ENCODE assay signal across 8 cellular contexts in genomic region chr1:181091322-181092040, GRCh38. TPM values are rescaled to one million over a fixed set of nuclear protein-coding genes. Genes with fewer than 3 reads are reported as not detected.
DNase-seq lines count a peak whose midpoint lies in the region; ATAC-seq, FAIRE-seq and TF ChIP-seq lines count a peak whose summit lies in the region.

No MANE protein-coding gene starts in this region.

- peak overlapping the region in 9 of 10 donors; percentile 8 to 98 (median 93) for H3K27ac Mint-ChIP-seq in naive thymus-derived CD8-positive, alpha-beta T cell

- H3K27me3 ChIP-seq in BLaER1 (no peaks in the 10 kb centered on the region), KMS-11 (ENCODE audit: insufficient read depth, low read depth) (no peaks in the 10 kb centered on the region), bronchial epithelial cell (ENCODE audit: control insufficient read depth, insufficient read depth, low read length) (no peaks in the 10 kb centered on the region), tibial nerve (no peaks in the 10 kb centered on the region)

- peaks cover 34% of the 10 kb centered on the region for H3K79me2 ChIP-seq in KMS-11 (ENCODE audit: insufficient read depth, low read depth)

- peaks cover 0 to 11% (median 3%) of the 10 kb centered on the region in 3 donors for H3K36me3 Mint-ChIP-seq in naive thymus-derived CD8-positive, alpha-beta T cell

- no peaks in the 10 kb centered on the region for H3K27me3 Mint-ChIP-seq in naive thymus-derived CD8-positive, alpha-beta T cell

- FAIRE-seq in bronchial epithelial cell (lab: Jason Lieb, UNC), result no peak
- FAIRE-seq in D721Med (lab: Jason Lieb, UNC), result no peak

- peaks cover 58% of the 10 kb centered on the region for H3K4me1 ChIP-seq in BLaER1
- H3K4me1 ChIP-seq in KMS-11 (ENCODE audit: low read depth, poor library complexity, severe bottlenecking), result peaks cover 20% of the 10 kb centered on the region
- peaks cover 0 to 66% (median 22%) of the 10 kb centered on the region in 4 donors for H3K4me1 ChIP-seq in tibial nerve

- no peak for DNase-seq in bronchial epithelial cell (ENCODE audit: low read depth)
- no peak for DNase-seq in naive thymus-derived CD8-positive, alpha-beta T cell
- no peak for DNase-seq in tibial nerve (ENCODE audit: low spot score in 2 of 2)
- no peak for DNase-seq in hepatic stellate cell (ENCODE audit: low spot score)
- DNase-seq in NCI-H774 (lab: John Stamatoyannopoulos, UW), result no peak
- no peak for DNase-seq in D721Med (ENCODE audit: insufficient read length, low spot score)

- H3K4me1 Mint-ChIP-seq in naive thymus-derived CD8-positive, alpha-beta T cell, result peaks cover 26 to 65% (median 50%) of the 10 kb centered on the region in 4 donors

- peak overlapping the region in 8 of 10 donors; percentile 32 to 99 (median 97) for H3K4me3 Mint-ChIP-seq in naive thymus-derived CD8-positive, alpha-beta T cell

- H3K4me2 ChIP-seq in BLaER1 (peak overlapping the region; percentile 86), KMS-11 (peak overlapping the region; percentile 85)

- H4K20me1 ChIP-seq in BLaER1, result peaks cover 78% of the 10 kb centered on the region
- peaks cover 20% of the 10 kb centered on the region for H4K20me1 ChIP-seq in KMS-11 (ENCODE audit: insufficient read depth)

- H3K4me3 ChIP-seq in BLaER1 (peak overlapping the region; percentile 90), KMS-11 (IDR thresholded peaks at IDR 0.05; ENCODE audit: insufficient read depth, low read depth, low read length) (no peak overlapping the region), bronchial epithelial cell (ENCODE audit: low read depth, low read length) (peak overlapping the region; percentile 84), tibial nerve (peak overlapping the region in 2 of 4 donors; percentile 75 to 85)

- peaks cover 19% of the 10 kb centered on the region; the same call in 1 of the 2 replicates for H3K36me3 ChIP-seq in BLaER1
- no peaks in the 10 kb centered on the region for H3K36me3 ChIP-seq in KMS-11 (ENCODE audit: insufficient read depth)
- H3K36me3 ChIP-seq in bronchial epithelial cell (ENCODE audit: control insufficient read depth, insufficient read depth, low read length), result peaks cover 5% of the 10 kb centered on the region
- peaks cover 0 to 4% (median 0%) of the 10 kb centered on the region in 3 donors for H3K36me3 ChIP-seq in tibial nerve

- no peaks in the 10 kb centered on the region for H3K9me3 Mint-ChIP-seq in naive thymus-derived CD8-positive, alpha-beta T cell

- POLR2A ChIA-PET in naive thymus-derived CD8-positive, alpha-beta T cell (lab: Charles Lee), result interaction anchor here (1.1 to 8.8 kb wide), 10 partner anchors 11 to 72 kb away, joined by 3 to 239 read pairs (median 20); partner anchors contain the start of genes MR1 and STX6

- 83 to 88% methylated on average over 8 of the region's 8 CpGs for WGBS in tibial nerve, 2 donors

- H3K9ac ChIP-seq in BLaER1 (0 out of 2 replicates have a peak overlapping the region, but pooled peaks have one; percentile 2), KMS-11 (no peak overlapping the region)

- no peak for TF ChIP-seq POLR2A in tibial nerve (IDR thresholded peaks at IDR 0.05)

- H3K9me3 ChIP-seq in BLaER1, result no peaks in the 10 kb centered on the region
- no peaks in the 10 kb centered on the region for H3K9me3 ChIP-seq in tibial nerve

- H3K27ac ChIP-seq in BLaER1 (no peak overlapping the region), KMS-11 (peak overlapping the region; percentile 49; the same call in 1 of the 2 replicates), tibial nerve (peak overlapping the region in 2 of 4 donors; percentile 88 to 90)

- TF ChIP-seq CTCF in KMS-11 (conservative IDR thresholded peaks at IDR 0.05; ENCODE audit: low read depth, low read length) (no peak), bronchial epithelial cell (IDR thresholded peaks at IDR 0.05; ENCODE audit: insufficient read depth, low read length, severe bottlenecking) (no peak), tibial nerve (IDR thresholded peaks at IDR 0.05) (no peak), D721Med (IDR thresholded peaks at IDR 0.05; ENCODE audit: insufficient read depth, missing control alignments) (no peak)

- no peak for ATAC-seq in naive thymus-derived CD8-positive, alpha-beta T cell

- H2AFZ ChIP-seq in KMS-11 (ENCODE audit: low read depth), result no peak overlapping the region

- TF ChIP-seq EP300 in tibial nerve (IDR thresholded peaks at IDR 0.05), result no peak

RNA-seq across cellular contexts. Expression of gene IER5, which starts 3.0 kb away (rescaled TPM):
- 47.7 and 65.3 TPM in 2 replicates for total RNA-seq in bronchial epithelial cell
- 10 to 100 TPM; 18.7 to 19.6 TPM for total RNA-seq in naive thymus-derived CD8-positive, alpha-beta T cell
- 1 to 10 TPM; 2.5 to 9.4 (median 8.3) TPM for polyA plus RNA-seq in naive thymus-derived CD8-positive, alpha-beta T cell
- total RNA-seq in tibial nerve, result 10 to 100 TPM in 3 of 4 donors, 1 to 10 TPM in 1; 8.1 to 16.3 (median 13.1) TPM

RNA-seq across cellular contexts. Expression of gene MR1, which starts 57.7 kb away (rescaled TPM):
- 14.7 and 23.8 TPM in 2 replicates for total RNA-seq in bronchial epithelial cell
- 10 to 100 TPM; 26.5 to 28.8 TPM for total RNA-seq in naive thymus-derived CD8-positive, alpha-beta T cell
- polyA plus RNA-seq in naive thymus-derived CD8-positive, alpha-beta T cell, result 10 to 100 TPM; 27.8 to 35.5 (median 33.4) TPM
- total RNA-seq in tibial nerve, result 10 to 100 TPM in 3 of 4 donors, 1 to 10 TPM in 1; 9.2 to 26.2 (median 10.9) TPM
